1 cellular context compared by ENCODE assay signal in the genomic region with DNA sequence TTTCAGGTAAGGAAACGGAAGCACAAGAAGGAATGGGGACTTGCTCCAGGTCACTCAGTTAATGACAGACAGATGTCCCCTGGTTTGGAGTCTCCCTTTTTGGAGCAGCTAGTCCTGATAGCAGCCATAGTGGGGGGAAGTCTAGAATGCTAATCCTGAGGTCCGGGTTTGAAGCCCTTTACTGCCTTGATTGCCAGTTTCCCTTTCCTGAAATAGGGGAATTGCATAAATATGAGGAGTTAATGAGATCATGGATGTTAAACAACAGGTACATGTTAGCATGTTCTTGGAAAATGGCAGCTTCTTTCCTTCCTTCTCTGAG.
TF ChIP-seq lines count a peak whose summit lies in the region.

No MANE protein-coding gene starts in this region.

TF ChIP-seq in H1, 55 proteins besides CTCF, POLR2A, EP300 and RAD21:
- TF ChIP-seq SAP30 (IDR thresholded peaks at IDR 0.05; ENCODE audit: insufficient read depth, insufficient replicate concordance, low read length): no peak
- TF ChIP-seq SRF (IDR thresholded peaks at IDR 0.05; ENCODE audit: low read depth, low read length): no peak
- no peak for TF ChIP-seq GTF2F1 (IDR thresholded peaks at IDR 0.05; ENCODE audit: borderline replicate concordance, low read depth, low read length)
- TF ChIP-seq TEAD4 (IDR thresholded peaks at IDR 0.05; ENCODE audit: low read depth, low read length): no peak
- TF ChIP-seq YY1 (IDR thresholded peaks at IDR 0.05; ENCODE audit: low read depth, low read length): no peak
